ENCODE assay signal across 4 cellular contexts in genomic region chr4:165084787-165085186, GRCh38. TPM values are rescaled to one million over a fixed set of nuclear protein-coding genes. Genes with fewer than 3 reads are reported as not detected.
"Had no signal": no experiment of that assay in that cellular context is flagged by ENCODE, and none has a peak within 500 bp of the region (broad histone marks: within the 10 kb centered on the region; RNA-seq: fewer than 3 reads in every experiment).

No MANE protein-coding gene starts in this region.

RNA-seq across cellular contexts. Expression of gene TRIM75, which starts 31.1 kb away (rescaled TPM):
- total RNA-seq: M059J, MCF 10A, NCI-H460 had no signal

RNA-seq across cellular contexts. Expression of gene TRIM60, which starts 53.0 kb away (rescaled TPM):
- total RNA-seq: LHCN-M2, M059J, MCF 10A, NCI-H460 had no signal
